26 cellular contexts compared by ENCODE assay signal in the genomic region with DNA sequence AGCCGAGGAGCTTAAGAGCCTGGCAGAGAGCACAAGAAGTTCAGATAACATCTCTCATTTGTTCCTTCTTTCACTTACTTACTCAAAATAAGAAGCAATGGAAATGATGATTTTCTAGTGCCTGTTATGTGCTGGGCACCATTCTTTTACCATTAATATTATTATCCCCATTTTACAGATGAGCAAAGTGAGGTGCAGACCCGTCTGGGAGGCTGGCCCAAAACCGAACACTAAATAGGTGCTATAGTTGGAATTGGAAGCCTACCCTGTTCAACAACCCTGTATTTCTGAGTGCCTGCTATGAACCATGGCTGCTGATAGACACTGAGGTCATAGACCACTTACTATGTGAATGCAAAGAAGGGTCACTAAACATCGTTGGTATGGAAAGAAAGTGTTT.
"Had no signal": no experiment of that assay in that cellular context is flagged by ENCODE, and none has a peak within 500 bp of the region (broad histone marks: within the 10 kb centered on the region; RNA-seq: fewer than 3 reads in every experiment).

No MANE protein-coding gene starts in this region.

- H3K4me2 ChIP-seq: hepatocyte, neural progenitor cell had no signal

- H3K9me3 ChIP-seq: left ventricle myocardium inferior, pancreas, prostate gland, sigmoid colon, spleen, suprapubic skin, thoracic aorta, tibial artery, upper lobe of right lung had no signal

- ATAC-seq: natural killer cell; pancreas; right cardiac atrium; stimulated activated effector memory CD8-positive, alpha-beta T cell treated with anti-CD3 and anti-CD28 coated beads, Interleukin-12 subunit alpha, Interleukin-12 subunit beta, amount 100 ng/mL, for 72 hours; upper lobe of right lung had no signal

- H3K27me3 ChIP-seq: hepatocyte, neural progenitor cell, pancreas, sigmoid colon, suprapubic skin, tibial artery, upper lobe of right lung had no signal

- FAIRE-seq: pancreas, small intestine, urothelium cell line had no signal

- H3K27ac ChIP-seq: hepatocyte, left ventricle myocardium inferior, neural progenitor cell, pancreas, prostate gland, sigmoid colon, spleen, suprapubic skin, thoracic aorta, tibial artery, upper lobe of right lung had no signal

- H3K79me2 ChIP-seq: hepatocyte had no signal

- H2AFZ ChIP-seq: hepatocyte, neural progenitor cell had no signal

- H3K36me3 ChIP-seq: left ventricle myocardium inferior, neural progenitor cell, pancreas, prostate gland, sigmoid colon, spleen, suprapubic skin, thoracic aorta, tibial artery, upper lobe of right lung had no signal

- H3K4me3 ChIP-seq: hepatocyte, left ventricle myocardium inferior, lung, neural progenitor cell, pancreas, prostate gland, sigmoid colon, spleen, suprapubic skin, thoracic aorta, tibial artery, upper lobe of right lung had no signal

- DNase-seq: islet precursor cell; left ventricle myocardium inferior; mesendoderm; naive B cell; natural killer cell; nephron progenitor cell; pancreas; posterior cingulate gyrus; retina; right cardiac atrium; sigmoid colon; small intestine; spleen; stimulated activated CD4-positive, alpha-beta T cell treated with anti-CD3 and anti-CD28 coated beads, Interleukin-4, amount 100 ng/mL, for 24 hours; stimulated activated naive CD4-positive, alpha-beta T cell; tibial artery; trophoblast cell; upper lobe of right lung had no signal

- H3K9ac ChIP-seq: neural progenitor cell had no signal

- H3K4me1 ChIP-seq: left ventricle myocardium inferior, neural progenitor cell, prostate gland, sigmoid colon, suprapubic skin, upper lobe of right lung had no signal
